ENCODE assay signal across 10 cellular contexts in the genomic region with DNA sequence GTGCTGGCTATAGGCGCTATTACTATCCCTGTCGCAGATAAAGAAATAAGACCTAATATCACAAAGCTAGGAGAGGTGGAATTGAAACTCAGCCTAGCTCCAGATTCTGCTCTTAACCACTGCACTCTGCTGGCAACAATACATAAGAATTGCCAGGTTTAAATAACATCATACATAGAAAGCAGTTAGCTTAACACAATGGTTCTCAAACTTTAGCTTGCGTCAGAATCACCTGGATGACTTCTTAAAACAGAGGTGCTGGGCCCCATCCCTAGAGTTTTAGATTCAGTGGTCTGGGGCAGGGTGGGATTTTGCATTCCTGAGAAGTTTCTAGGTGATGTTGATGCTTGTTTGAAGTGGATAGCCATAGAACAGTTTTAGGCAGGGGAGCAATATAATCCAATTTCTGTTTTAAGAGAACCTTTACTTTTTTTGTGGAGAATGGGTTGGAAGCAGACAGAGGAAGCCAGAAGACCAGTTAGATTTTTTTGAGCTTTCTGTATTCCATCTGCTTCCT. TPM values are rescaled to one million over a fixed set of nuclear protein-coding genes. Genes with fewer than 3 reads are reported as not detected.
DNase-seq lines count a peak whose midpoint lies in the region; ATAC-seq, FAIRE-seq and TF ChIP-seq lines count a peak whose summit lies in the region.
"Had no signal": no experiment of that assay in that cellular context is flagged by ENCODE, and none has a peak within 500 bp of the region (broad histone marks: within the 10 kb centered on the region; RNA-seq: fewer than 3 reads in every experiment).

No MANE protein-coding gene starts in this region.

- peak overlapping the region; percentile 85 for H3K4me3 Mint-ChIP-seq in activated CD8-positive, alpha-beta T cell treated with anti-CD3 and anti-CD28 coated beads for 36 hours

- H2AFZ ChIP-seq in keratinocyte (ENCODE audit: control insufficient read depth, low read length), result peak overlapping the region; percentile 41

- no peaks in the 10 kb centered on the region for H3K36me3 Mint-ChIP-seq in activated CD8-positive, alpha-beta T cell treated with anti-CD3 and anti-CD28 coated beads for 36 hours (ENCODE audit: low read depth)

- H4K20me1 ChIP-seq in keratinocyte (ENCODE audit: control insufficient read depth, extremely low read depth, insufficient read depth, low read length), result no peaks in the 10 kb centered on the region

- H3K4me3 ChIP-seq in right atrium auricular region (peak overlapping the region in 1 of 2 donors; percentile 77), right cardiac atrium (ENCODE audit: low read length) (no peak overlapping the region), keratinocyte (ENCODE audit: control insufficient read depth in 2 of 3, extremely low read depth in 1 of 3, insufficient read depth in 2 of 3, low read depth in 1 of 3, low read length in 3 of 3) (peak overlapping the region; percentile 69 to 77 (median 75))

- H3K4me1 ChIP-seq in right atrium auricular region (peaks cover 0 to 49% of the 10 kb centered on the region in 2 donors), right cardiac atrium (ENCODE audit: control insufficient read depth, insufficient read depth, low read length) (peaks cover 2% of the 10 kb centered on the region), keratinocyte (ENCODE audit: control insufficient read depth, extremely low read depth, insufficient read depth, low read length) (peaks cover 26% of the 10 kb centered on the region)

- intact Hi-C loops in right cardiac atrium (cut with DNase I), result no loop called here
- intact Hi-C loops in activated CD8-positive, alpha-beta T cell treated with anti-CD3 and anti-CD28 coated beads for 36 hours (cut with micrococcal nuclease), result no loop called here

- H3K9ac ChIP-seq in keratinocyte (ENCODE audit: control insufficient read depth, extremely low read depth, insufficient read depth, low read length), result no peak overlapping the region

- DNase-seq in right atrium auricular region (ENCODE audit: low spot score), result no peak
- no peak for DNase-seq in right cardiac atrium
- no peak for DNase-seq in activated CD8-positive, alpha-beta T cell treated with anti-CD3 and anti-CD28 coated beads for 36 hours
- no peak for DNase-seq in keratinocyte (ENCODE audit: low read depth, low spot score)
- no peak for DNase-seq in NCI-H2227 (lab: John Stamatoyannopoulos, UW; ENCODE audit: unreplicated experiment)
- DNase-seq: EL, T1000 had no signal

- CTCF ChIA-PET in activated CD8-positive, alpha-beta T cell treated with anti-CD3 and anti-CD28 coated beads for 36 hours (lab: Charles Lee), result interaction anchor here (1.2 to 2.2 kb wide), 3 partner anchors 18 to 57 kb away, joined by 3 to 21 read pairs (median 3); no protein-coding TSS in a partner anchor

- H3K4me2 ChIP-seq in keratinocyte (ENCODE audit: control insufficient read depth, extremely low read depth, insufficient read depth, low read depth, low read length), result peak overlapping the region; percentile 85

- peaks cover 4% of the 10 kb centered on the region for H3K36me3 ChIP-seq in right atrium auricular region
- peaks cover 4 to 6% of the 10 kb centered on the region in 2 experiments for H3K36me3 ChIP-seq in keratinocyte (ENCODE audit: control insufficient read depth in 2 of 2, extremely low read depth in 1 of 2, insufficient read depth in 2 of 2, low read length in 2 of 2)

- peaks cover 20% of the 10 kb centered on the region for H3K4me1 Mint-ChIP-seq in activated CD8-positive, alpha-beta T cell treated with anti-CD3 and anti-CD28 coated beads for 36 hours (ENCODE audit: low read depth)

- H3K27ac Mint-ChIP-seq in activated CD8-positive, alpha-beta T cell treated with anti-CD3 and anti-CD28 coated beads for 36 hours, result peak overlapping the region; percentile 15

- no peaks in the 10 kb centered on the region for H3K9me3 Mint-ChIP-seq in activated CD8-positive, alpha-beta T cell treated with anti-CD3 and anti-CD28 coated beads for 36 hours

- WGBS in right cardiac atrium, result 64% methylated on average over 3 of the region's 3 CpGs

- FAIRE-seq in keratinocyte (lab: Jason Lieb, UNC), result peak; percentile 60

- H3K9me1 ChIP-seq in keratinocyte (ENCODE audit: control insufficient read depth, extremely low read depth, insufficient read depth, low read length), result no peaks in the 10 kb centered on the region

- peaks cover 1% of the 10 kb centered on the region for H3K27me3 Mint-ChIP-seq in activated CD8-positive, alpha-beta T cell treated with anti-CD3 and anti-CD28 coated beads for 36 hours

- no peaks in the 10 kb centered on the region for H3K9me3 ChIP-seq in right atrium auricular region
- no peaks in the 10 kb centered on the region for H3K9me3 ChIP-seq in right cardiac atrium (ENCODE audit: control insufficient read depth, low read length)
- no peaks in the 10 kb centered on the region for H3K9me3 ChIP-seq in keratinocyte (ENCODE audit: control insufficient read depth, low read depth, low read length)

- H3K79me2 ChIP-seq in keratinocyte (ENCODE audit: control insufficient read depth, insufficient read depth, low read length), result peaks cover 25% of the 10 kb centered on the region

- no peak for TF ChIP-seq CTCF in right atrium auricular region (IDR thresholded peaks at IDR 0.05)
- TF ChIP-seq CTCF in activated CD8-positive, alpha-beta T cell treated with anti-CD3 and anti-CD28 coated beads for 36 hours (IDR thresholded peaks at IDR 0.05), result no peak
- TF ChIP-seq CTCF in keratinocyte (optimal IDR thresholded peaks at IDR 0.05 in 1 of 3, IDR thresholded peaks at IDR 0.05 in 1 of 3, conservative IDR thresholded peaks at IDR 0.05 in 1 of 3; ENCODE audit: extremely low read depth in 1 of 3, insufficient read depth in 2 of 3, low read length in 3 of 3), result no peak

- POLR2A ChIA-PET in activated CD8-positive, alpha-beta T cell treated with anti-CD3 and anti-CD28 coated beads for 36 hours (lab: Charles Lee), result interaction anchor here (0.6 to 1.6 kb wide), 5 partner anchors 12 to 425 kb away, joined by 3 to 5 read pairs (median 3); no protein-coding TSS in a partner anchor

- H3K27me3 ChIP-seq in right atrium auricular region (no peaks in the 10 kb centered on the region), right cardiac atrium (ENCODE audit: control insufficient read depth, insufficient read depth) (no peaks in the 10 kb centered on the region), keratinocyte (ENCODE audit: control insufficient read depth, extremely low read depth, insufficient read depth, low read length) (no peaks in the 10 kb centered on the region)

- dilution Hi-C loops in keratinocyte (cut with MboI; ENCODE audit: extremely low pct_ligation_motif_present, low sequenced_read_pairs), result loop anchor here (25.0 kb wide), 1 partner anchor 162 kb away; no protein-coding TSS in a partner anchor

- ATAC-seq in right cardiac atrium, result no peak
- ATAC-seq in activated CD8-positive, alpha-beta T cell treated with anti-CD3 and anti-CD28 coated beads for 36 hours, result no peak
- no peak for ATAC-seq in GM18867 (IDR thresholded peaks at IDR 0.05; ENCODE audit: unreplicated experiment)
- ATAC-seq in HG03159 (IDR thresholded peaks at IDR 0.05; ENCODE audit: unreplicated experiment), result no peak
- ATAC-seq in HG02973 (IDR thresholded peaks at IDR 0.05; ENCODE audit: unreplicated experiment), result no peak

- H3K27ac ChIP-seq in right atrium auricular region, result peak overlapping the region; percentile 84 to 89
- no peak overlapping the region for H3K27ac ChIP-seq in right cardiac atrium (ENCODE audit: low read length)
- H3K27ac ChIP-seq in keratinocyte (ENCODE audit: control insufficient read depth, insufficient read depth, low read length), result no peak overlapping the region

RNA-seq across cellular contexts. Expression of gene POMGNT1, which starts 1.1 kb away (rescaled TPM):
- 10 to 100 TPM; 57.0 to 87.8 TPM for total RNA-seq in right atrium auricular region
- 10 to 100 TPM; 82.7 to 91.1 (median 87.2) TPM for total RNA-seq in right cardiac atrium
- 60.0 TPM for polyA plus RNA-seq in right cardiac atrium
- total RNA-seq in activated CD8-positive, alpha-beta T cell treated with anti-CD3 and anti-CD28 coated beads for 36 hours, result 10 to 100 TPM; 25.4 to 28.1 TPM
- polyA plus RNA-seq in keratinocyte, result 49.6 to 64.6 TPM (median 60.9 TPM) in 3 replicates
- polyA plus RNA-seq in keratinocyte (2011; ENCODE audit: low read depth), result 12.7 TPM
- 35.6 and 44.8 TPM in 2 replicates for polyA plus RNA-seq in keratinocyte (2011; cell fraction: cytosol; rRNA removed)
- polyA plus RNA-seq in keratinocyte (2011; cell fraction: nucleus; rRNA removed), result 66.8 and 76.4 TPM in 2 replicates
- 40.0 and 71.7 TPM in 2 replicates for polyA plus RNA-seq in keratinocyte (2012; ENCODE audit: low replicate concordance)
- 48.6 to 94.7 TPM (median 54.7 TPM) in 3 replicates for polyA minus RNA-seq in keratinocyte
- polyA minus RNA-seq in keratinocyte (2011; cell fraction: cytosol; rRNA and poly(A)+ RNA removed), result 47.2 TPM
- polyA minus RNA-seq in keratinocyte (2011; cell fraction: nucleus; rRNA and poly(A)+ RNA removed), result 34.8 and 41.8 TPM in 2 replicates

RNA-seq across cellular contexts. Expression of gene LURAP1, which starts 3.8 kb away (rescaled TPM):
- total RNA-seq in right atrium auricular region, result 1 to 10 TPM; 4.1 to 9.1 TPM
- 1 to 10 TPM; 4.3 to 7.0 (median 5.6) TPM for total RNA-seq in right cardiac atrium
- polyA plus RNA-seq in right cardiac atrium, result 3.8 TPM
- under 1 TPM in 1 of 2 experiments, not detected in 1; 0.18 TPM for total RNA-seq in activated CD8-positive, alpha-beta T cell treated with anti-CD3 and anti-CD28 coated beads for 36 hours
- 3.5 to 4.5 TPM (median 4.1 TPM) in 3 replicates for polyA plus RNA-seq in keratinocyte
- polyA plus RNA-seq in keratinocyte (2011; ENCODE audit: low read depth), result 0.47 TPM
- polyA plus RNA-seq in keratinocyte (2011; cell fraction: cytosol; rRNA removed), result 1.9 and 2.2 TPM in 2 replicates
- 5.3 and 7.1 TPM in 2 replicates for polyA plus RNA-seq in keratinocyte (2011; cell fraction: nucleus; rRNA removed)
- 0.93 and 2.1 TPM in 2 replicates for polyA plus RNA-seq in keratinocyte (2012; ENCODE audit: low replicate concordance)
- 2.4 to 3.4 TPM (median 3.4 TPM) in 3 replicates for polyA minus RNA-seq in keratinocyte
- polyA minus RNA-seq in keratinocyte (2011; cell fraction: cytosol; rRNA and poly(A)+ RNA removed), result 1.3 TPM
- 1.8 and 3.0 TPM in 2 replicates for polyA minus RNA-seq in keratinocyte (2011; cell fraction: nucleus; rRNA and poly(A)+ RNA removed)

RNA-seq across cellular contexts. Expression of gene P3R3URF, which starts 23.0 kb away (rescaled TPM):
- total RNA-seq in right atrium auricular region (not detected), right cardiac atrium (not detected)
- polyA plus RNA-seq in right cardiac atrium (not detected), keratinocyte (not detected in 3 replicates)
- total RNA-seq in activated CD8-positive, alpha-beta T cell treated with anti-CD3 and anti-CD28 coated beads for 36 hours, result not detected
- not detected for polyA plus RNA-seq in keratinocyte (2011; ENCODE audit: low read depth)
- polyA plus RNA-seq in keratinocyte (2011; cell fraction: cytosol; rRNA removed), result not detected in 2 replicates
- polyA plus RNA-seq in keratinocyte (2011; cell fraction: nucleus; rRNA removed), result not detected in 2 replicates
- not detected in 2 replicates for polyA plus RNA-seq in keratinocyte (2012; ENCODE audit: low replicate concordance)
- polyA minus RNA-seq in keratinocyte, result not detected in 3 replicates
- polyA minus RNA-seq in keratinocyte (2011; cell fraction: cytosol; rRNA and poly(A)+ RNA removed), result not detected
- polyA minus RNA-seq in keratinocyte (2011; cell fraction: nucleus; rRNA and poly(A)+ RNA removed), result not detected in 2 replicates

RNA-seq across cellular contexts. Expression of gene TSPAN1, which starts 24.4 kb away (rescaled TPM):
- total RNA-seq in right atrium auricular region (1 to 10 TPM; 2.0 to 2.3 TPM), right cardiac atrium (1 to 10 TPM; 1.0 to 2.4 (median 1.5) TPM)
- polyA plus RNA-seq in right cardiac atrium (1.3 TPM), keratinocyte (312 to 376 TPM (median 362 TPM) in 3 replicates)
- not detected for total RNA-seq in activated CD8-positive, alpha-beta T cell treated with anti-CD3 and anti-CD28 coated beads for 36 hours
- 86.1 TPM for polyA plus RNA-seq in keratinocyte (2011; ENCODE audit: low read depth)
- polyA plus RNA-seq in keratinocyte (2011; cell fraction: cytosol; rRNA removed), result 402 and 490 TPM in 2 replicates
- polyA plus RNA-seq in keratinocyte (2011; cell fraction: nucleus; rRNA removed), result 869 and 873 TPM in 2 replicates
- 85.3 and 177 TPM in 2 replicates for polyA plus RNA-seq in keratinocyte (2012; ENCODE audit: low replicate concordance)
- 327 to 474 TPM (median 467 TPM) in 3 replicates for polyA minus RNA-seq in keratinocyte
- polyA minus RNA-seq in keratinocyte (2011; cell fraction: cytosol; rRNA and poly(A)+ RNA removed), result 249 TPM
- polyA minus RNA-seq in keratinocyte (2011; cell fraction: nucleus; rRNA and poly(A)+ RNA removed), result 322 and 407 TPM in 2 replicates

RNA-seq across cellular contexts. Expression of gene RAD54L, which starts 48.3 kb away (rescaled TPM):
- total RNA-seq in right atrium auricular region (not detected), right cardiac atrium (under 1 TPM in 3 of 4 donors, not detected in 1; 0.56 to 0.89 (median 0.74) TPM)
- polyA plus RNA-seq in right cardiac atrium (0.16 TPM), keratinocyte (0.42 to 5.1 TPM (median 3.8 TPM) in 3 replicates)
- 10 to 100 TPM; 64.6 to 65.1 TPM for total RNA-seq in activated CD8-positive, alpha-beta T cell treated with anti-CD3 and anti-CD28 coated beads for 36 hours
- 0.74 TPM for polyA plus RNA-seq in keratinocyte (2011; ENCODE audit: low read depth)
- 0.98 and 1.2 TPM in 2 replicates for polyA plus RNA-seq in keratinocyte (2011; cell fraction: cytosol; rRNA removed)
- 4.2 and 4.4 TPM in 2 replicates for polyA plus RNA-seq in keratinocyte (2011; cell fraction: nucleus; rRNA removed)
- polyA plus RNA-seq in keratinocyte (2012; ENCODE audit: low replicate concordance), result 0.24 and 4.0 TPM in 2 replicates
- 2.1 to 6.8 TPM (median 5.0 TPM) in 3 replicates for polyA minus RNA-seq in keratinocyte
- polyA minus RNA-seq in keratinocyte (2011; cell fraction: cytosol; rRNA and poly(A)+ RNA removed), result not detected
- 1.5 and 2.9 TPM in 2 replicates for polyA minus RNA-seq in keratinocyte (2011; cell fraction: nucleus; rRNA and poly(A)+ RNA removed)

Comparison
In these comparisons a context has a peak if more than half of its experiments do, and no peak if none do; other contexts are left out.
1. H3K27ac ChIP-seq: peak in right atrium auricular region (2 of 2); none in right cardiac atrium (single experiment) and keratinocyte (single experiment).
2. RNA of gene LURAP1, which starts 3.8 kb away (total RNA-seq): 4.1 to 9.1 TPM in right atrium auricular region and 4.3 to 7.0 TPM in right cardiac atrium; 0.18 TPM in activated CD8-positive, alpha-beta T cell treated with anti-CD3 and anti-CD28 coated beads for 36 hours; every median in the first group is over 4 times any median in the second.